Comparison of ENCODE assay signal across 1 cellular context in genomic region chr2:113124984-113125855, GRCh38.
TF ChIP-seq lines count a peak whose summit lies in the region.

No MANE protein-coding gene starts in this region.

TF ChIP-seq in endothelial cell of umbilical vein, 7 proteins besides CTCF, POLR2A, EP300 and RAD21:
- TF ChIP-seq EZH2 (IDR thresholded peaks at IDR 0.05; ENCODE audit: borderline replicate concordance, low read depth, low read length, severe bottlenecking): no peak
- no peak for TF ChIP-seq JUN (IDR thresholded peaks at IDR 0.05; ENCODE audit: borderline replicate concordance, insufficient read depth, insufficient read length, low read depth)
- no peak for TF ChIP-seq FOS (IDR thresholded peaks at IDR 0.05; ENCODE audit: borderline replicate concordance, insufficient read depth, low read length)
- no peak for TF ChIP-seq MAX (IDR thresholded peaks at IDR 0.05; ENCODE audit: insufficient read depth, insufficient read length)
- TF ChIP-seq GATA2 (IDR thresholded peaks at IDR 0.05; ENCODE audit: insufficient read depth, insufficient read length, low read depth, low read length): no peak
- no peak for TF ChIP-seq MYC (IDR thresholded peaks at IDR 0.05; ENCODE audit: low read depth, low read length)
- no peak for TF ChIP-seq POLR2AphosphoS5 (IDR thresholded peaks at IDR 0.05; ENCODE audit: insufficient read depth, low read depth, low read length)
